Comparison of ENCODE assay signal across 8 cellular contexts in the genomic region with DNA sequence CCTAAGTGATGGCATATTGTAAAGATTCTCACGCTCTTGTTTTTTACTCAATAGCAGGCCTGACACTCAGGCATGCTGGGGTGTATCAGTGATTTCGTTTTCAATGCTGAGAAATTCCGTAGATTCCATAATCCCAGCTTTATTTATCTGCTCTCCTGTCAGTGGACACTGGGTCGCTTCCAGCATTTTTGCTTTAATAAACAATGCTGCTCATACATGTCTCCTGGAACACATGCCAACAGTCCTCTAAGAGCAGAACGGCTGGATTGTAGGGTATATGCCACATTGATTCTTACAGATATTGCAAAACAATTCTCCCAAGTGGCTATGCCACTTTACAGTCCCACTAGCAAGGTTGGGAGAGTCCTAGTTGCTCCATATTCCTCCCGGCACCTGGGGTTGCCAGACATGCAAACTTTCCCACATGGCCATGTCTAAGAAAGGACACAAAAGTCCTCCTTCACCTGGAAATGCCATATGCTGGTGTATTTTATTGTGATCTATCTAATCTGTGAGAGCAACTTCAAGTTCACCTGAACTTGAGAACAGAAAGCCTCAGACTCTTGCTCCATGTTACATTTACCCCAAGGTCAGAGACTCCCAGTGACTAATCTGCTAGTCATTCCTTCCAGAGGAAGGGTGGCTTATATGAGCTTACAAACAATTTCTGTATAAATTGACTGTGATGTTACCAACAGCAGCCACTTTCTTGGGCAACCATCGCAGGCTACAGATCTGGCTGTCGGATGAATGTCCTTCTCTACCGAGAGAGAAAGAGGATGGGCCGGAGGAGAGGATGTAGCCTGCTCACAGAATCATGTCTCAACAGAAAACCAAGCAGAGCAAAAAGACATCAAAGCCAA.
DNase-seq lines count a peak whose midpoint lies in the region; ATAC-seq and TF ChIP-seq lines count a peak whose summit lies in the region.

No MANE protein-coding gene starts in this region.

- TF ChIP-seq CTCF in kidney epithelial cell (IDR thresholded peaks at IDR 0.05; ENCODE audit: insufficient read depth, low read length, poor library complexity, severe bottlenecking), result no peak
- no peak for TF ChIP-seq CTCF in thoracic aorta (IDR thresholded peaks at IDR 0.05)

- peaks cover 25% of the 10 kb centered on the region for H3K36me3 Mint-ChIP-seq in activated T-helper 2 cell treated with anti-CD3 and anti-CD28 coated beads, Interferon-gamma antibody, Interleukin-2, Interleukin-4, amounts not matched to agents 10 μg/mL and 5 μg/mL and 100 μg/mL, durations not matched to agents 14 hours and 24 hours and 36 hours (ENCODE audit: low read depth)

- H3K27ac Mint-ChIP-seq in activated T-helper 2 cell treated with anti-CD3 and anti-CD28 coated beads, Interferon-gamma antibody, Interleukin-2, Interleukin-4, amounts not matched to agents 10 μg/mL and 5 μg/mL and 100 μg/mL, durations not matched to agents 14 hours and 24 hours and 36 hours, result peak overlapping the region; percentile 99

- no peaks in the 10 kb centered on the region for H3K27me3 Mint-ChIP-seq in activated T-helper 2 cell treated with anti-CD3 and anti-CD28 coated beads, Interferon-gamma antibody, Interleukin-2, Interleukin-4, amounts not matched to agents 10 μg/mL and 5 μg/mL and 100 μg/mL, durations not matched to agents 14 hours and 24 hours and 36 hours (ENCODE audit: low read depth)

- H3K27ac ChIP-seq in thoracic aorta, result peak overlapping the region; percentile 29 to 52

- intact Hi-C loops in activated T-helper 2 cell treated with anti-CD3 and anti-CD28 coated beads, Interferon-gamma antibody, Interleukin-2, Interleukin-4, amounts not matched to agents 10 μg/mL and 5 μg/mL and 100 μg/mL, durations not matched to agents 14 hours and 24 hours and 36 hours (cut with micrococcal nuclease), result loop anchor here (1.0 to 2.0 kb wide), 4 partner anchors 9 to 75 kb away; no protein-coding TSS in a partner anchor

- DNase-seq in stimulated activated CD4-positive, alpha-beta T cell treated with anti-CD3 and anti-CD28 coated beads, Interleukin-12 subunit alpha, Interleukin-12 subunit beta, amount 100 ng/mL, for 4 hours, result peak; percentile 26
- DNase-seq in stimulated activated CD4-positive, alpha-beta T cell treated with anti-CD3 and anti-CD28 coated beads, Interleukin-4, amount 100 ng/mL, for 1 hour, result no peak
- DNase-seq in activated T-helper 2 cell treated with anti-CD3 and anti-CD28 coated beads, Interferon-gamma antibody, Interleukin-2, Interleukin-4, amounts not matched to agents 10 μg/mL and 5 μg/mL and 100 μg/mL, durations not matched to agents 14 hours and 24 hours and 36 hours (ENCODE audit: low spot score), result no peak
- DNase-seq in kidney epithelial cell (ENCODE audit: low read depth) (peak; percentile 74), thoracic aorta (ENCODE audit: low spot score) (no peak), NAMALWA (ENCODE audit: low spot score) (no peak), HAP-1 (ENCODE audit: low spot score in 2 of 2) (no peak)

- H3K4me3 Mint-ChIP-seq in activated T-helper 2 cell treated with anti-CD3 and anti-CD28 coated beads, Interferon-gamma antibody, Interleukin-2, Interleukin-4, amounts not matched to agents 10 μg/mL and 5 μg/mL and 100 μg/mL, durations not matched to agents 14 hours and 24 hours and 36 hours (ENCODE audit: low read depth), result peak overlapping the region; percentile 74

- no peak for ATAC-seq in thoracic aorta (ENCODE audit: insufficient number of reproducible peaks, low FRiP score, low read depth)
- no peak for ATAC-seq in GM21390 (IDR thresholded peaks at IDR 0.05; ENCODE audit: unreplicated experiment)

- in situ Hi-C loops in HAP-1 (cut with MboI; ENCODE audit: low sequenced_read_pairs), result no loop called here

- no peak overlapping the region for H3K4me3 ChIP-seq in kidney epithelial cell (ENCODE audit: low read depth, low read length)
- H3K4me3 ChIP-seq in thoracic aorta, result no peak overlapping the region
- H3K4me3 ChIP-seq in HAP-1, result no peak overlapping the region

- H3K4me1 Mint-ChIP-seq in activated T-helper 2 cell treated with anti-CD3 and anti-CD28 coated beads, Interferon-gamma antibody, Interleukin-2, Interleukin-4, amounts not matched to agents 10 μg/mL and 5 μg/mL and 100 μg/mL, durations not matched to agents 14 hours and 24 hours and 36 hours (ENCODE audit: low read depth), result peaks cover 65% of the 10 kb centered on the region

- H3K4me1 ChIP-seq in thoracic aorta (ENCODE audit: control insufficient read depth in 1 of 2, low read depth in 2 of 2) (peaks cover 20 to 46% of the 10 kb centered on the region in 2 donors), HAP-1 (peaks cover 26% of the 10 kb centered on the region)

- H3K9me3 Mint-ChIP-seq in activated T-helper 2 cell treated with anti-CD3 and anti-CD28 coated beads, Interferon-gamma antibody, Interleukin-2, Interleukin-4, amounts not matched to agents 10 μg/mL and 5 μg/mL and 100 μg/mL, durations not matched to agents 14 hours and 24 hours and 36 hours, result no peaks in the 10 kb centered on the region

- no peaks in the 10 kb centered on the region for H3K36me3 ChIP-seq in kidney epithelial cell (ENCODE audit: control insufficient read depth, insufficient read depth, low read length)
- H3K36me3 ChIP-seq in thoracic aorta, result no peaks in the 10 kb centered on the region
- H3K36me3 ChIP-seq in HAP-1 (replicated peaks), result no peaks in the 10 kb centered on the region

- H3K9me3 ChIP-seq in thoracic aorta, result no peaks in the 10 kb centered on the region
- H3K9me3 ChIP-seq in HAP-1, result no peaks in the 10 kb centered on the region

- no peaks in the 10 kb centered on the region for H3K27me3 ChIP-seq in kidney epithelial cell (ENCODE audit: control insufficient read depth, insufficient read depth, low read length)
- no peaks in the 10 kb centered on the region for H3K27me3 ChIP-seq in thoracic aorta (replicated peaks; ENCODE audit: insufficient read depth)
- H3K27me3 ChIP-seq in HAP-1 (ENCODE audit: low read depth), result no peaks in the 10 kb centered on the region

Comparison
In these comparisons a context has a peak if more than half of its experiments do, and no peak if none do; other contexts are left out.
1. DNase-seq: peak in stimulated activated CD4-positive, alpha-beta T cell treated with anti-CD3 and anti-CD28 coated beads, Interleukin-12 subunit alpha, Interleukin-12 subunit beta, amount 100 ng/mL, for 4 hours (single experiment) and kidney epithelial cell (single experiment); none in stimulated activated CD4-positive, alpha-beta T cell treated with anti-CD3 and anti-CD28 coated beads, Interleukin-4, amount 100 ng/mL, for 1 hour (single experiment), activated T-helper 2 cell treated with anti-CD3 and anti-CD28 coated beads, Interferon-gamma antibody, Interleukin-2, Interleukin-4, amounts not matched to agents 10 μg/mL and 5 μg/mL and 100 μg/mL, durations not matched to agents 14 hours and 24 hours and 36 hours (single experiment), thoracic aorta (single experiment), NAMALWA (single experiment) and HAP-1 (0 of 2).